In genomic region chr18:29874519-29875098, GRCh38 we compare ENCODE assay signal across 8 cellular contexts.
DNase-seq lines count a peak whose midpoint lies in the region; ATAC-seq, FAIRE-seq and TF ChIP-seq lines count a peak whose summit lies in the region.

No MANE protein-coding gene starts in this region.

- no peak for FAIRE-seq in RCC 7860 (lab: Jason Lieb, UNC)

- no peak overlapping the region for H3K27ac ChIP-seq in gastroesophageal sphincter
- no peak overlapping the region for H3K27ac ChIP-seq in upper lobe of right lung
- H3K27ac ChIP-seq in tibial artery: no peak overlapping the region

- H3K4me3 ChIP-seq in gastroesophageal sphincter (no peak overlapping the region), upper lobe of right lung (no peak overlapping the region), tibial artery (no peak overlapping the region)

- H3K36me3 ChIP-seq in gastroesophageal sphincter (no peaks in the 10 kb centered on the region), upper lobe of right lung (no peaks in the 10 kb centered on the region), tibial artery (no peaks in the 10 kb centered on the region)

- TF ChIP-seq POLR2A in gastroesophageal sphincter (IDR thresholded peaks at IDR 0.05): no peak

- intact Hi-C loops in upper lobe of right lung (cut with DNase I): no loop called here
- intact Hi-C loops in tibial artery (cut with DNase I; ENCODE audit: low total_unique reads): no loop called here

- H3K27me3 ChIP-seq in gastroesophageal sphincter (no peaks in the 10 kb centered on the region), upper lobe of right lung (no peaks in the 10 kb centered on the region), tibial artery (no peaks in the 10 kb centered on the region)

- H3K4me1 ChIP-seq in gastroesophageal sphincter (no peaks in the 10 kb centered on the region), upper lobe of right lung (no peaks in the 10 kb centered on the region), tibial artery (no peaks in the 10 kb centered on the region)

- 86 to 96% methylated on average over 3 of the region's 3 CpGs for WGBS in gastroesophageal sphincter (ENCODE audit: low coverage in 1 of 2), 2 donors

- TF ChIP-seq EP300 in gastroesophageal sphincter (IDR thresholded peaks at IDR 0.05): no peak

- TF ChIP-seq CTCF in gastroesophageal sphincter (IDR thresholded peaks at IDR 0.05) (peak; percentile 34 to 49 (median 35)), upper lobe of right lung (IDR thresholded peaks at IDR 0.05) (peak; percentile 50), tibial artery (IDR thresholded peaks at IDR 0.05) (no peak)

- ATAC-seq in HG03342 (IDR thresholded peaks at IDR 0.05; ENCODE audit: unreplicated experiment) (peak; percentile 55), gastroesophageal sphincter (no peak), upper lobe of right lung (no peak)

- DNase-seq in DMS53 (lab: John Stamatoyannopoulos, UW) (peak; percentile 67), RCC 7860 (ENCODE audit: low spot score) (peak; percentile 15), upper lobe of right lung (no peak), tibial artery (no peak)
- DNase-seq in activated CD4-positive, alpha-beta T cell treated with anti-CD3 and anti-CD28 coated beads for 1 hour: no peak
- DNase-seq in stimulated activated CD4-positive, alpha-beta T cell treated with anti-CD3 and anti-CD28 coated beads, Interleukin-4, amount 100 ng/mL, for 1 hour: no peak

- H3K9me3 ChIP-seq in gastroesophageal sphincter: no peaks in the 10 kb centered on the region
- H3K9me3 ChIP-seq in upper lobe of right lung: no peaks in the 10 kb centered on the region
- H3K9me3 ChIP-seq in tibial artery: no peaks in the 10 kb centered on the region

Comparison
In these comparisons a context has a peak if more than half of its experiments do, and no peak if none do; other contexts are left out.
1. DNase-seq: peak in DMS53 (single experiment) and RCC 7860 (single experiment); none in upper lobe of right lung (single experiment), tibial artery (0 of 2), activated CD4-positive, alpha-beta T cell treated with anti-CD3 and anti-CD28 coated beads for 1 hour (single experiment) and stimulated activated CD4-positive, alpha-beta T cell treated with anti-CD3 and anti-CD28 coated beads, Interleukin-4, amount 100 ng/mL, for 1 hour (single experiment).
2. CTCF ChIP-seq: peak in gastroesophageal sphincter (4 of 4) and upper lobe of right lung (single experiment); none in tibial artery (0 of 2).